In genomic region chr6:109714156-109714555, GRCh38 we compare ENCODE assay signal across 28 cellular contexts.
"Had no signal": no experiment of that assay in that cellular context is flagged by ENCODE, and none has a peak within 500 bp of the region (broad histone marks: within the 10 kb centered on the region; RNA-seq: fewer than 3 reads in every experiment).

No MANE protein-coding gene starts in this region.

- H3K36me3 ChIP-seq: adrenal gland had no signal

- H3K27me3 ChIP-seq: adrenal gland, body of pancreas, gastrocnemius medialis, spleen, suprapubic skin, tibial artery, upper lobe of right lung had no signal

- DNase-seq: activated CD8-positive, alpha-beta memory T cell treated with anti-CD3 and anti-CD28 coated beads, Interleukin-2, amount 10 ng/mL, durations not matched to agents 7 days and 5 days; activated CD8-positive, alpha-beta T cell treated with anti-CD3 and anti-CD28 coated beads, Interleukin-2, amount 10 ng/mL, durations not matched to agents 7 days and 5 days; activated naive CD4-positive, alpha-beta T cell; activated T-cell treated with anti-CD3 and anti-CD28 coated beads, Interleukin-2, amount 50 U/mL, for 48 hours; adrenal gland; aorta; body of pancreas; cerebellar nuclear complex; cortex of kidney; effector memory CD8-positive, alpha-beta T cell; erythroblast; gastrocnemius medialis; glutamatergic neuron; islet precursor cell; left ventricle myocardium inferior; mesendoderm; naive B cell; occipital lobe; right cardiac atrium; stimulated activated naive CD4-positive, alpha-beta T cell; T-helper 17 cell; tibial artery; upper lobe of right lung had no signal

- H3K4me1 ChIP-seq: gastrocnemius medialis, left ventricle myocardium inferior, suprapubic skin, upper lobe of right lung had no signal

- ATAC-seq: activated CD8-positive, alpha-beta memory T cell treated with anti-CD3 and anti-CD28 coated beads, Interleukin-2, amount 10 ng/mL, durations not matched to agents 7 days and 5 days; activated CD8-positive, alpha-beta T cell treated with anti-CD3 and anti-CD28 coated beads, Interleukin-2, amount 10 ng/mL, durations not matched to agents 7 days and 5 days; activated naive CD4-positive, alpha-beta T cell treated with anti-CD3 and anti-CD28 coated beads, Interleukin-2, amount 50 U/mL, for 72 hours; body of pancreas; effector memory CD8-positive, alpha-beta T cell; gastrocnemius medialis; T-helper 17 cell; WTC11 had no signal

- H3K4me3 ChIP-seq: adrenal gland, body of pancreas, gastrocnemius medialis, left ventricle myocardium inferior, lung, spleen, suprapubic skin, tibial artery, upper lobe of right lung had no signal

- H3K9me3 ChIP-seq: adrenal gland, body of pancreas, gastrocnemius medialis, suprapubic skin, tibial artery, upper lobe of right lung had no signal
